8 cellular contexts compared by ENCODE assay signal in the genomic region with DNA sequence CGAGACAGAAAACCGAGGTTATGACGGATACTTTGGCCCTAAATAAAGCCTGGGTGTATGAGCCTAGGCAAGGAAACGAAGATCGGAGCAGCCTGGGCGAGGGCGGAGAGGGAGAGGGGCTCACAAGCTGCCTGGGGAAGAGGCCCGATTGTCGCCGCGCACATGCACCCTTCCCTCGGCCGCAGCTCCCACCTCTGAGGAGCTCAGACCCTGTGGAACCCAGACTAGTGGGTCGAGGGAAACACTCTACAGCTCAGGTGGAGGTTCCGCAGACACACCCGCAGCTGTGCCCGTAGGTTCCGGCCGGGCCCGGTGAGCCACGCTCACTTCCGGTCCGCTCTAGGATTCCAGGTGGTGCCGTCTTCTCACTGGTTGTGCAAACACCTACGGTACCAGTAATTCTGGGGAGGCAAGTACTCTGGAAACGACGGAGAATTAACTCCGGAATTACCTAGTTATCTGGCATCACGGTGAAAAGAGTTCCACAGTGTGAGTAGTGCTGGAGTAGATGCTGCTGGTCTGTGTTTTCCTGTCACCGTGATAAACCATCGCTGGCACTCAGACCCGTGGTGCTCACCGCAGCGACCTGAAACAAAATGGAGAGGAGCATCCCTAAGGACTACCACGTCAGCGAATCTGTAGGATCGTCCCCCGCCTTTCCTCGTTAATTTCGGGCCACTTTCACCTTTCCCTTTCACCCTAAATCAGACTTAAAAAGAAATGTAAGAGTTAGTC.
DNase-seq lines count a peak whose midpoint lies in the region; ATAC-seq and TF ChIP-seq lines count a peak whose summit lies in the region.

No MANE protein-coding gene starts in this region.

- CTCF ChIA-PET in WTC11 (lab: Charles Lee) = interaction anchor here (1.2 to 3.2 kb wide), 3 partner anchors 45 to 204 kb away, joined by 3 to 20 read pairs (median 18); no protein-coding TSS in a partner anchor

- peak; percentile 16 for DNase-seq in GM03348 (ENCODE audit: low spot score)
- peak; percentile 81 for DNase-seq in H7
- peak; percentile 37 for DNase-seq in NCI-H1436 treated with DMSO at 0.1 percent for 48 hours (lab: John Stamatoyannopoulos, UW)
- peak; percentile 84 for DNase-seq in WTC11 (ENCODE audit: low spot score)
- DNase-seq in central memory CD4-positive, alpha-beta T cell = peak; percentile 35
- peak; percentile 72 to 84 for DNase-seq in left lung
- DNase-seq in stimulated activated CD4-positive, alpha-beta T cell treated with anti-CD3 and anti-CD28 coated beads, Interleukin-4, amount 100 ng/mL, for 4 hours = peak; percentile 60 to 73
- DNase-seq in T-helper 9 cell = no peak

- H3K36me3 ChIP-seq in H7 (replicated peaks; ENCODE audit: control insufficient read depth, insufficient read depth, low read length) (no peaks in the 10 kb centered on the region), left lung (no peaks in the 10 kb centered on the region)

- H3K9me3 Mint-ChIP-seq in WTC11 = no peaks in the 10 kb centered on the region

- H3K4me3 ChIP-seq in H7 (ENCODE audit: insufficient read depth, low read depth, low read length) (peak overlapping the region; percentile 77), left lung (peak overlapping the region; percentile 32 to 43)

- no peak for TF ChIP-seq CTCF in WTC11 (IDR thresholded peaks at IDR 0.05)
- TF ChIP-seq CTCF in left lung (IDR thresholded peaks at IDR 0.05) = no peak

- ATAC-seq in WTC11 = peak; percentile 70
- peak; percentile 98 for ATAC-seq in left lung

- H3K4me3 Mint-ChIP-seq in WTC11 = peak overlapping the region; percentile 91

- intact Hi-C loops in left lung (cut with DNase I) = no loop called here

- no peaks in the 10 kb centered on the region for H3K4me1 ChIP-seq in left lung

- peaks cover 22% of the 10 kb centered on the region for H3K27me3 Mint-ChIP-seq in WTC11 (ENCODE audit: low read depth)

- no peaks in the 10 kb centered on the region for H3K9me3 ChIP-seq in left lung

- peak overlapping the region; percentile 95 for H3K27ac Mint-ChIP-seq in WTC11

- peak overlapping the region in 1 of 2 donors; percentile 26 for H3K27ac ChIP-seq in left lung

- H3K4me1 Mint-ChIP-seq in WTC11 = peaks cover 41% of the 10 kb centered on the region

- POLR2A ChIA-PET in WTC11 (lab: Charles Lee) = interaction anchor here (0.6 to 1.1 kb wide), 3 partner anchors 29 to 62 kb away, joined by 3 to 5 read pairs (median 3); no protein-coding TSS in a partner anchor

- peaks cover 8% of the 10 kb centered on the region; the same call in 1 of the 2 replicates for H3K27me3 ChIP-seq in H7 (ENCODE audit: control insufficient read depth, insufficient read depth, low read length)
- peaks cover 38 to 94% of the 10 kb centered on the region in 2 donors for H3K27me3 ChIP-seq in left lung

- H3K36me3 Mint-ChIP-seq in WTC11 = no peaks in the 10 kb centered on the region

TF ChIP-seq in WTC11, 78 proteins besides CTCF, POLR2A, EP300 and RAD21 (continues in another document):
- TF ChIP-seq ARID4B (CRISPR knock-in tag; IDR thresholded peaks at IDR 0.05; ENCODE audit: borderline replicate concordance) (no peak), TEAD1 (CRISPR knock-in tag; IDR thresholded peaks at IDR 0.05) (peak; percentile 61; the same call in 1 of the 2 replicates), HMGXB4 (CRISPR knock-in tag; IDR thresholded peaks at IDR 0.05) (peak; percentile 47; the same call in 1 of the 2 replicates), ZNF671 (CRISPR knock-in tag; IDR thresholded peaks at IDR 0.05) (no peak), ZNF281 (CRISPR knock-in tag; IDR thresholded peaks at IDR 0.05) (no peak), ZBTB43 (CRISPR knock-in tag; IDR thresholded peaks at IDR 0.05) (peak; percentile 65; the same call in 1 of the 2 replicates), SOX15 (CRISPR knock-in tag; IDR thresholded peaks at IDR 0.05) (no peak), OVOL2 (CRISPR knock-in tag; IDR thresholded peaks at IDR 0.05; ENCODE audit: borderline replicate concordance) (no peak)
- TF ChIP-seq, protein P1, sequence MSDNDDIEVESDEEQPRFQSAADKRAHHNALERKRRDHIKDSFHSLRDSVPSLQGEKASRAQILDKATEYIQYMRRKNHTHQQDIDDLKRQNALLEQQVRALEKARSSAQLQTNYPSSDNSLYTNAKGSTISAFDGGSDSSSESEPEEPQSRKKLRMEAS (CRISPR knock-in tag; IDR thresholded peaks at IDR 0.05) = peak; percentile 89
- TF ChIP-seq, protein P2, sequence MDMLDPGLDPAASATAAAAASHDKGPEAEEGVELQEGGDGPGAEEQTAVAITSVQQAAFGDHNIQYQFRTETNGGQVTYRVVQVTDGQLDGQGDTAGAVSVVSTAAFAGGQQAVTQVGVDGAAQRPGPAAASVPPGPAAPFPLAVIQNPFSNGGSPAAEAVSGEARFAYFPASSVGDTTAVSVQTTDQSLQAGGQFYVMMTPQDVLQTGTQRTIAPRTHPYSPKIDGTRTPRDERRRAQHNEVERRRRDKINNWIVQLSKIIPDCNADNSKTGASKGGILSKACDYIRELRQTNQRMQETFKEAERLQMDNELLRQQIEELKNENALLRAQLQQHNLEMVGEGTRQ (CRISPR knock-in tag; IDR thresholded peaks at IDR 0.05) = no peak; the same call in 1 of the 2 replicates
